In the genomic region with DNA sequence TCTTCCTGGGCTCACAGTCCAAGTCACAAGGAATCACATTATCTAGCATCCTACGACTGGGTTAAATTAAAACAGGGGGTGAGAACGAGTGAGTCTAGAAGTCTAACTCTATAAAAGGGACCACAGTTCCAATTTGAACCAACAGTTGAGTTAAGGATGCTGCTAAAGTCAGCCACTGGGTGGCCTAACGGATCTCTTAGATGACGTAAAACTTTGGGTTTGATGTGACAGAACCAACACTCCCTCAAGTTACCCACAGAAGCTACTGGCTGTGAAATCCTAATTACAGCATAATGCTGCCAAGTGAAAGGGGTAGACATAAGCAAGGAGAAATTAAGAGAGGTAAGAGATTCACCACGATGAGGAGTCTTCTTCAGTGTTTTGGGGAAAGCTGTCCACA, we compare ENCODE assay signal across 1 cellular context.
TF ChIP-seq lines count a peak whose summit lies in the region.

No MANE protein-coding gene starts in this region.

TF ChIP-seq in K562, 482 proteins besides CTCF, POLR2A, EP300 and RAD21:
- TF ChIP-seq, protein P1, sequence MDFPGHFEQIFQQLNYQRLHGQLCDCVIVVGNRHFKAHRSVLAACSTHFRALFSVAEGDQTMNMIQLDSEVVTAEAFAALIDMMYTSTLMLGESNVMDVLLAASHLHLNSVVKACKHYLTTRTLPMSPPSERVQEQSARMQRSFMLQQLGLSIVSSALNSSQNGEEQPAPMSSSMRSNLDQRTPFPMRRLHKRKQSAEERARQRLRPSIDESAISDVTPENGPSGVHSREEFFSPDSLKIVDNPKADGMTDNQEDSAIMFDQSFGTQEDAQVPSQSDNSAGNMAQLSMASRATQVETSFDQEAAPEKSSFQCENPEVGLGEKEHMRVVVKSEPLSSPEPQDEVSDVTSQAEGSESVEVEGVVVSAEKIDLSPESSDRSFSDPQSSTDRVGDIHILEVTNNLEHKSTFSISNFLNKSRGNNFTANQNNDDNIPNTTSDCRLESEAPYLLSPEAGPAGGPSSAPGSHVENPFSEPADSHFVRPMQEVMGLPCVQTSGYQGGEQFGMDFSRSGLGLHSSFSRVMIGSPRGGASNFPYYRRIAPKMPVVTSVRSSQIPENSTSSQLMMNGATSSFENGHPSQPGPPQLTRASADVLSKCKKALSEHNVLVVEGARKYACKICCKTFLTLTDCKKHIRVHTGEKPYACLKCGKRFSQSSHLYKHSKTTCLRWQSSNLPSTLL (IDR thresholded peaks at IDR 0.05) = no peak
- no peak for TF ChIP-seq RB1 (IDR thresholded peaks at IDR 0.05; ENCODE audit: low read depth)
- TF ChIP-seq CBX2 (IDR thresholded peaks at IDR 0.05; ENCODE audit: insufficient read depth, low read length, poor library complexity, severe bottlenecking) = no peak
- no peak for TF ChIP-seq YBX1 (IDR thresholded peaks at IDR 0.05)
- TF ChIP-seq PTTG1 (tag; IDR thresholded peaks at IDR 0.05; ENCODE audit: low read depth) = no peak
- peak; percentile 22; the same call in 1 of the 2 replicates for TF ChIP-seq CREM (IDR thresholded peaks at IDR 0.05; ENCODE audit: low read depth)
- no peak for TF ChIP-seq SP1 (CRISPR knock-in tag; IDR thresholded peaks at IDR 0.05)
